ENCODE assay signal across 11 cellular contexts in genomic region chr12:47394070-47394469, GRCh38.
DNase-seq lines count a peak whose midpoint lies in the region; ATAC-seq, FAIRE-seq and TF ChIP-seq lines count a peak whose summit lies in the region.
"Had no signal": no experiment of that assay in that cellular context is flagged by ENCODE, and none has a peak within 500 bp of the region (broad histone marks: within the 10 kb centered on the region; RNA-seq: fewer than 3 reads in every experiment).

No MANE protein-coding gene starts in this region.

- H3K4me1 Mint-ChIP-seq in activated T-cell treated with anti-CD3 and anti-CD28 coated beads, Interleukin-2, amount 50 U/mL, for 24 hours (ENCODE audit: low read depth) = peaks cover 94% of the 10 kb centered on the region

- no peak for TF ChIP-seq CTCF in AG10803 (conservative IDR thresholded peaks at IDR 0.05; ENCODE audit: low read length)

- H3K4me3 Mint-ChIP-seq in activated T-cell treated with anti-CD3 and anti-CD28 coated beads, Interleukin-2, amount 50 U/mL, for 24 hours = peak overlapping the region; percentile 71

- H3K27ac Mint-ChIP-seq in activated T-cell treated with anti-CD3 and anti-CD28 coated beads, Interleukin-2, amount 50 U/mL, for 24 hours = peak overlapping the region; percentile 100

- FAIRE-seq in G401.6 (lab: Jason Lieb, UNC) = peak; percentile 88
- no peak for FAIRE-seq in H54 (lab: Jason Lieb, UNC)

- DNase-seq in AG10803 (ENCODE audit: low read depth) = peak; percentile 31
- no peak for DNase-seq in activated T-cell treated with anti-CD3 and anti-CD28 coated beads, Interleukin-2, amount 50 U/mL, for 24 hours
- peak; percentile 93 for DNase-seq in kidney tubule cell (ENCODE audit: low spot score)
- no peak for DNase-seq in GM19240 (ENCODE audit: insufficient read length, low spot score)
- DNase-seq in H54 (ENCODE audit: insufficient read length, low spot score) = no peak
- DNase-seq: naive B cell, NCI-H510A had no signal

- ATAC-seq in HG03460 (IDR thresholded peaks at IDR 0.05; ENCODE audit: unreplicated experiment) (no peak), GM19463 (IDR thresholded peaks at IDR 0.05; ENCODE audit: unreplicated experiment) (no peak)
- ATAC-seq: gastroesophageal sphincter had no signal

- H3K4me3 ChIP-seq in AG10803 (ENCODE audit: low read length) = no peak overlapping the region
- H3K4me3 ChIP-seq: gastroesophageal sphincter had no signal

- H3K27me3 Mint-ChIP-seq in activated T-cell treated with anti-CD3 and anti-CD28 coated beads, Interleukin-2, amount 50 U/mL, for 24 hours = no peaks in the 10 kb centered on the region
- H3K27me3 Mint-ChIP-seq: naive B cell had no signal

- peaks cover 20% of the 10 kb centered on the region for H3K9me3 Mint-ChIP-seq in activated T-cell treated with anti-CD3 and anti-CD28 coated beads, Interleukin-2, amount 50 U/mL, for 24 hours

- peaks cover 43% of the 10 kb centered on the region for H3K36me3 Mint-ChIP-seq in activated T-cell treated with anti-CD3 and anti-CD28 coated beads, Interleukin-2, amount 50 U/mL, for 24 hours (ENCODE audit: low read depth)

- no peak for TF ChIP-seq POLR2A in H54 (IDR thresholded peaks at IDR 0.05; ENCODE audit: low read depth, low read length)

Comparison
In these comparisons a context has a peak if more than half of its experiments do, and no peak if none do; other contexts are left out.
1. DNase-seq: peak in AG10803 (single experiment) and kidney tubule cell (single experiment); none in activated T-cell treated with anti-CD3 and anti-CD28 coated beads, Interleukin-2, amount 50 U/mL, for 24 hours (single experiment), GM19240 (single experiment) and H54 (single experiment).